In the genomic region with DNA sequence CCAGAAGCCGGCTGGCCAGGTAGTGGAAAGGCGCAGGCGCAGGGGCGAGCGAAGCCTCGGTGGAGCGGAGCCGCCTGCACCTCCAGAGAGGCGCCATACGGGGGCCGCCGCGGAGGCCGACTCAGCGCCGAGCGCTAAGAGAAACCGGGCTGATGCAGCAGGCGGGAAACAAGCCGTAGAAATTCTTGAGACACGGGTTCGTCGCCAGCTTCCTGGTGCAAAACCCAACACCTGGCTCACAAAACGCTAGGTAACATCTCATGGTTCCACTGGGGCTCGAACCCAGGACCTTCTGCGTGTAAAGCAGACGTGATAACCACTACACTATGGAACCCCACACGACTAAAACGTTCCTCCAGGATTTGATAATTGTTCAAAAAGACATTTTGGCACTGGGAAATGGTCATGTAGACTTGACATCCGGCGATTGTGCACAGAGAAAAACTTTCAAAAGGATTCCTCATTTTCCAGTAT, we compare ENCODE assay signal across 8 cellular contexts. TPM values are rescaled to one million over a fixed set of nuclear protein-coding genes. Genes with fewer than 3 reads are reported as not detected.
A peak's percentile ranks its signal among the peaks of the same experiment; 100 is the strongest.
DNase-seq lines count a peak whose midpoint lies in the region; ATAC-seq and TF ChIP-seq lines count a peak whose summit lies in the region.

No MANE protein-coding gene starts in this region.

- ATAC-seq in HG02610 (IDR thresholded peaks at IDR 0.05; ENCODE audit: unreplicated experiment), result peak; percentile 94

- H3K27ac Mint-ChIP-seq in activated naive CD8-positive, alpha-beta T cell, result peak overlapping the region; percentile 97

- peak overlapping the region; percentile 20 for H2AFZ ChIP-seq in trophoblast cell (ENCODE audit: insufficient read depth, low read length, poor library complexity)

- H3K27ac ChIP-seq in trophoblast cell (ENCODE audit: low read depth, low read length), result peak overlapping the region; percentile 86
- peak overlapping the region; percentile 76 to 92 (median 86) for H3K27ac ChIP-seq in tibial nerve

- H3K4me3 ChIP-seq in NB4 (ENCODE audit: low read depth, low read length), result peak overlapping the region; percentile 94
- peak overlapping the region; percentile 57 for H3K4me3 ChIP-seq in trophoblast cell (ENCODE audit: low read depth, low read length)
- H3K4me3 ChIP-seq in tibial nerve, result peak overlapping the region; percentile 43 to 69 (median 52)

- no peaks in the 10 kb centered on the region for H3K27me3 ChIP-seq in trophoblast cell (ENCODE audit: insufficient read depth, low read length)
- no peaks in the 10 kb centered on the region for H3K27me3 ChIP-seq in tibial nerve

- peak; percentile 43 for TF ChIP-seq POLR2A in NB4 (IDR thresholded peaks at IDR 0.05; ENCODE audit: extremely low read depth, insufficient read length)
- TF ChIP-seq POLR2A in tibial nerve (IDR thresholded peaks at IDR 0.05), result no peak

- H3K9me3 ChIP-seq in trophoblast cell (ENCODE audit: insufficient read depth, low read depth, low read length) (no peaks in the 10 kb centered on the region), tibial nerve (no peaks in the 10 kb centered on the region)

- no peaks in the 10 kb centered on the region for H3K79me2 ChIP-seq in trophoblast cell (ENCODE audit: control insufficient read depth, insufficient read depth, low read length, poor library complexity)

- peaks cover 3% of the 10 kb centered on the region for H3K79me1 ChIP-seq in trophoblast cell (ENCODE audit: low read length)

- DNase-seq in GM10248 (ENCODE audit: extremely low spot score) (peak; percentile 83), NB4 (ENCODE audit: low read depth) (peak; percentile 98), SKM-1 (lab: John Stamatoyannopoulos, UW; ENCODE audit: unreplicated experiment) (peak; percentile 76), cardiac septum (ENCODE audit: low spot score) (peak; percentile 84), trophoblast cell (peak; percentile 93 to 96), tibial nerve (ENCODE audit: low spot score in 2 of 2) (peak; percentile 67 to 92)

- H3K9me3 Mint-ChIP-seq in activated naive CD8-positive, alpha-beta T cell (ENCODE audit: low read depth), result no peaks in the 10 kb centered on the region

- H3K4me1 ChIP-seq in trophoblast cell (ENCODE audit: control insufficient read depth in 1 of 2, insufficient read depth in 2 of 2, low read length in 2 of 2) (peaks cover 2 to 6% of the 10 kb centered on the region in 2 experiments), tibial nerve (peaks cover 0 to 26% (median 0%) of the 10 kb centered on the region in 4 donors)

- H3K4me2 ChIP-seq in trophoblast cell (ENCODE audit: low read length), result peak overlapping the region; percentile 81

- H3K4ac ChIP-seq in trophoblast cell (ENCODE audit: low read depth, low read length), result no peak overlapping the region

- H3K23ac ChIP-seq in trophoblast cell (ENCODE audit: low read length), result no peak overlapping the region

- intact Hi-C loops in cardiac septum (cut with DNase I), result loop anchor here (10.0 kb wide), 1 partner anchor 204 kb away; a partner anchor contains a TSS

- H4K91ac ChIP-seq in trophoblast cell (ENCODE audit: low read depth, low read length), result no peak overlapping the region

- no peak overlapping the region for H2BK5ac ChIP-seq in trophoblast cell (ENCODE audit: low read depth, low read length, poor library complexity)

- no peak overlapping the region for H2AK5ac ChIP-seq in trophoblast cell (ENCODE audit: low read length)

- peak overlapping the region; percentile 84 for H3K4me3 Mint-ChIP-seq in activated naive CD8-positive, alpha-beta T cell

- H3K36me3 ChIP-seq in trophoblast cell (ENCODE audit: control insufficient read depth in 1 of 2, insufficient read depth in 2 of 2, low read length in 2 of 2), result no peaks in the 10 kb centered on the region
- no peaks in the 10 kb centered on the region for H3K36me3 ChIP-seq in tibial nerve

- POLR2A ChIA-PET in GM10248 (lab: Yijun Ruan, JAX), result interaction anchor here (0.5 to 1.8 kb wide), 3 partner anchors 11 to 405 kb away, joined by 3 to 4 read pairs (median 3); no protein-coding TSS in a partner anchor

- peak; percentile 45 for TF ChIP-seq CTCF in GM10248 (IDR thresholded peaks at IDR 0.05; ENCODE audit: control extremely low read depth, extremely low read depth, low read depth, missing control alignments)
- TF ChIP-seq CTCF in NB4 (IDR thresholded peaks at IDR 0.05; ENCODE audit: low read depth, low read length), result peak; percentile 35
- peak; percentile 48 to 86 (median 63) for TF ChIP-seq CTCF in tibial nerve (IDR thresholded peaks at IDR 0.05)

- no peaks in the 10 kb centered on the region for H3K36me3 Mint-ChIP-seq in activated naive CD8-positive, alpha-beta T cell

- H4K12ac ChIP-seq in trophoblast cell (ENCODE audit: low read depth, low read length), result no peak overlapping the region

- H3K18ac ChIP-seq in trophoblast cell (ENCODE audit: low read length), result no peak overlapping the region

- no peak overlapping the region for H2BK12ac ChIP-seq in trophoblast cell (ENCODE audit: low read length)

- no peak overlapping the region for H3K14ac ChIP-seq in trophoblast cell (ENCODE audit: low read length)

- peak in 1 of 2 donors; percentile 52 for TF ChIP-seq EP300 in tibial nerve (IDR thresholded peaks at IDR 0.05)

- CTCF ChIA-PET in GM10248 (lab: Yijun Ruan, JAX), result interaction anchor here (1.7 to 3.5 kb wide), 2 partner anchors 12 to 122 kb away, joined by 4 to 28 read pairs; no protein-coding TSS in a partner anchor

- WGBS in trophoblast cell (ENCODE audit: extremely low coverage, insufficient coverage, insufficient read length), result no CpG with 5 or more reads among the region's 31 CpGs
- WGBS in tibial nerve, 2 donors, result 1% methylated on average over 31 of the region's 31 CpGs

- H3K4me1 Mint-ChIP-seq in activated naive CD8-positive, alpha-beta T cell (ENCODE audit: low read depth), result peaks cover 25% of the 10 kb centered on the region

- H2BK120ac ChIP-seq in trophoblast cell (ENCODE audit: insufficient read depth, low read length, poor library complexity), result no peak overlapping the region

- no peaks in the 10 kb centered on the region for H3K27me3 Mint-ChIP-seq in activated naive CD8-positive, alpha-beta T cell

- peak overlapping the region; percentile 28 for H3K9ac ChIP-seq in trophoblast cell (ENCODE audit: low read length)

- peak overlapping the region; percentile 55 for H4K8ac ChIP-seq in trophoblast cell (ENCODE audit: low read depth, low read length)

RNA-seq across cellular contexts. Expression of a gene that starts 39.1 kb away (rescaled TPM):
- total RNA-seq in cardiac septum (not detected), tibial nerve (not detected)
- polyA plus RNA-seq in trophoblast cell (2013), result not detected in 2 replicates

RNA-seq across cellular contexts. Expression of a gene that starts 47.0 kb away (rescaled TPM):
- total RNA-seq in cardiac septum, result not detected
- not detected in 2 replicates for polyA plus RNA-seq in trophoblast cell (2013)
- not detected for total RNA-seq in tibial nerve

Comparison
In these comparisons a context has a peak if more than half of its experiments do, and no peak if none do; other contexts are left out.
1. Peak in every context shown above with its lines: DNase-seq, ATAC-seq, H3K4me3 ChIP-seq and H3K27ac ChIP-seq.